Comparison of ENCODE assay signal across 8 cellular contexts in the genomic region with DNA sequence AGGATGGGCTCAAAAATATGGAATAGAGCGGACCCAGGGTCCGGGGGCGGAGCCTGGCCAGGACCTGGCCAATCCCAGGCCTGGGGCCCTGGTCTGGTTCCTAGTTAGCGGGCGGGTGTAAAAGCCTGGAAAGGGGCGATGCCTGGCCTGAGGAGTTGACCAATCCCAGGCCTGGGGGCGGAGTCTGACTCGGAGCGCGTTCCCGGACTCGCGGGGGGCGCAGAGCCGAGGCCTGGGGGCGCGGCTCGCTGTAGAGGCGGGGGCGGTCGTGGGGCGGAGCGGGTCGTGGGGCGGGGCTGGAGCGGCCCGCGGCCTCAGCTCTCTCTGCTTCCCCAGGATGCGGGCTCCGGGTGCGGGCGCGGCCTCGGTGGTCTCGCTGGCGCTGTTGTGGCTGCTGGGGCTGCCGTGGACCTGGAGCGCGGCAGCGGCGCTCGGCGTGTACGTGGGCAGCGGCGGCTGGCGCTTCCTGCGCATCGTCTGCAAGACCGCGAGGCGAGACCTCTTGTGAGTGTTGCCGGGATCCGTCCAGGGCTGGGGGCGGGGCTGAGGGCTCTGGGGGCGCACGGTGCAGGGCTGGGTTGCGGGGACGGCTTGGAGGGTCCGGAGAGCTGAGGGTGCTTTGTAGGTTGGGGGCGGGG. TPM values are rescaled to one million over a fixed set of nuclear protein-coding genes. Genes with fewer than 3 reads are reported as not detected.
DNase-seq lines count a peak whose midpoint lies in the region; ATAC-seq lines count a peak whose summit lies in the region.

A gene (plus strand): TSS at position 321 of the 638 bp plus-strand sequence. CDS start 17 bp downstream, at position 338.

- peak within 1 kb of the TSS; percentile 92 for H3K27ac Mint-ChIP-seq in activated CD4-positive, alpha-beta T cell treated with anti-CD3 and anti-CD28 coated beads, Interleukin-2, amount 10 ng/mL, durations not matched to agents 24 days and 14 days

- H3K36me3 Mint-ChIP-seq in activated CD4-positive, alpha-beta T cell treated with anti-CD3 and anti-CD28 coated beads, Interleukin-2, amount 10 ng/mL, durations not matched to agents 24 days and 14 days (ENCODE audit: low read depth) = peaks cover 2% of the 10 kb centered on the region

- peaks cover 19% of the 10 kb centered on the region for H3K27me3 Mint-ChIP-seq in activated CD4-positive, alpha-beta T cell treated with anti-CD3 and anti-CD28 coated beads, Interleukin-2, amount 10 ng/mL, durations not matched to agents 24 days and 14 days

- H3K4me1 Mint-ChIP-seq in activated CD4-positive, alpha-beta T cell treated with anti-CD3 and anti-CD28 coated beads, Interleukin-2, amount 10 ng/mL, durations not matched to agents 24 days and 14 days = peaks cover 30% of the 10 kb centered on the region

- H3K4me3 Mint-ChIP-seq in activated CD4-positive, alpha-beta T cell treated with anti-CD3 and anti-CD28 coated beads, Interleukin-2, amount 10 ng/mL, durations not matched to agents 24 days and 14 days = peak within 1 kb of the TSS; percentile 100

- ATAC-seq in GM19043 (IDR thresholded peaks at IDR 0.05; ENCODE audit: low read depth, unreplicated experiment) (peak; percentile 76), HG03378 (IDR thresholded peaks at IDR 0.05; ENCODE audit: unreplicated experiment) (peak; percentile 67)

- no peaks in the 10 kb centered on the region for H3K9me3 Mint-ChIP-seq in activated CD4-positive, alpha-beta T cell treated with anti-CD3 and anti-CD28 coated beads, Interleukin-2, amount 10 ng/mL, durations not matched to agents 24 days and 14 days

- DNase-seq in AML-193 (lab: John Stamatoyannopoulos, UW) (peak; percentile 94 to 95), NCI-H510A treated with DMSO at 0.1 percent for 48 hours (lab: John Stamatoyannopoulos, UW) (peak; percentile 95), dedifferentiated amniotic fluid mesenchymal stem cell (ENCODE audit: extremely low spot score) (peak; percentile 98), left kidney (ENCODE audit: low read depth, low spot score) (peak; percentile 100)
- peak; percentile 96 for DNase-seq in activated CD4-positive, alpha-beta T cell treated with anti-CD3 and anti-CD28 coated beads, Interleukin-2, amount 10 ng/mL, durations not matched to agents 24 days and 14 days
- DNase-seq in stimulated activated CD4-positive, alpha-beta T cell treated with anti-CD3 and anti-CD28 coated beads, Interleukin-1b, Interleukin-23, amount 100 ng/mL, for 4 hours (ENCODE audit: low read depth in 2 of 2) = peak; percentile 79 to 83

- intact Hi-C loops in activated CD4-positive, alpha-beta T cell treated with anti-CD3 and anti-CD28 coated beads, Interleukin-2, amount 10 ng/mL, durations not matched to agents 24 days and 14 days (cut with micrococcal nuclease) = loop anchor here (1.0 kb wide), 1 partner anchor 85 kb away; a partner anchor contains a TSS

RNA-seq across cellular contexts. Expression of the gene that starts here (rescaled TPM):
- 1.8 and 2.5 TPM in 2 replicates for total RNA-seq in activated CD4-positive, alpha-beta T cell treated with anti-CD3 and anti-CD28 coated beads, Interleukin-2, amount 10 ng/mL, durations not matched to agents 24 days and 14 days

Comparison
In these comparisons a context has a peak if more than half of its experiments do, and no peak if none do; other contexts are left out.
1. Peak in every context shown above with its lines: DNase-seq and ATAC-seq.